ENCODE assay signal across 35 cellular contexts in genomic region chr10:52266858-52267257, GRCh38. TPM values are rescaled to one million over a fixed set of nuclear protein-coding genes. Genes with fewer than 3 reads are reported as not detected.
"Had no signal": no experiment of that assay in that cellular context is flagged by ENCODE, and none has a peak within 500 bp of the region (broad histone marks: within the 10 kb centered on the region; RNA-seq: fewer than 3 reads in every experiment).

No MANE protein-coding gene starts in this region.

- H3K36me3 ChIP-seq: adrenal gland, brain microvascular endothelial cell, cardiac muscle cell had no signal

- FAIRE-seq: astrocyte, bronchial epithelial cell had no signal

- H3K27ac ChIP-seq: adrenal gland, ascending aorta, body of pancreas, brain microvascular endothelial cell, cardiac muscle cell had no signal

- ATAC-seq: activated naive CD4-positive, alpha-beta T cell treated with anti-CD3 and anti-CD28 coated beads, Interleukin-2, amount 50 U/mL, for 72 hours; activated naive CD8-positive, alpha-beta T cell treated with anti-CD3 and anti-CD28 coated beads, Interleukin-2, amount 50 U/mL, for 24 hours; activated T-cell treated with anti-CD3 and anti-CD28 coated beads, Interleukin-2, amount 50 U/mL, for 4 hours; activated T-cell treated with anti-CD3 and anti-CD28 coated beads, Interleukin-2, amount 50 U/mL, for 72 hours; activated T-helper 17 cell treated with anti-CD3 and anti-CD28 coated beads, Interleukin-2, amount 50 U/mL, for 72 hours; body of pancreas had no signal

- H3K4me3 ChIP-seq: adrenal gland, ascending aorta, body of pancreas, cardiac muscle cell had no signal

- DNase-seq: activated effector memory CD4-positive, alpha-beta T cell treated with anti-CD3 and anti-CD28 coated beads, Interleukin-2, amount 50 U/mL, for 16 hours; activated effector memory CD4-positive, alpha-beta T cell treated with Interleukin-2 at 50 U/mL for 16 hours; activated gamma-delta T cell; activated gamma-delta T cell treated with Interleukin-2 at 50 U/mL for 16 hours; activated naive CD4-positive, alpha-beta T cell; activated naive CD4-positive, alpha-beta T cell treated with anti-CD3 and anti-CD28 coated beads for 36 hours; activated naive CD4-positive, alpha-beta T cell treated with anti-CD3 and anti-CD28 coated beads, Interleukin-2, amount 10 ng/mL, durations not matched to agents 7 days and 5 days; activated naive CD4-positive, alpha-beta T cell treated with anti-CD3 and anti-CD28 coated beads, Interleukin-2, amount 50 U/mL, for 16 hours; activated naive CD4-positive, alpha-beta T cell treated with Interleukin-2 at 50 U/mL for 16 hours; activated naive CD8-positive, alpha-beta T cell treated with anti-CD3 and anti-CD28 coated beads for 36 hours; activated naive CD8-positive, alpha-beta T cell treated with anti-CD3 and anti-CD28 coated beads, Interleukin-2, amount 10 ng/mL, durations not matched to agents 7 days and 5 days; activated naive CD8-positive, alpha-beta T cell treated with anti-CD3 and anti-CD28 coated beads, Interleukin-2, amount 50 U/mL, for 24 hours; activated T-cell treated with anti-CD3 and anti-CD28 coated beads, Interleukin-2, amount 50 U/mL, for 1 hour; activated T-cell treated with anti-CD3 and anti-CD28 coated beads, Interleukin-2, amount 50 U/mL, for 24 hours; activated T-cell treated with anti-CD3 and anti-CD28 coated beads, Interleukin-2, amount 50 U/mL, for 4 hours; activated T-cell treated with anti-CD3 and anti-CD28 coated beads, Interleukin-2, amount 50 U/mL, for 48 hours; activated T-cell treated with anti-CD3 and anti-CD28 coated beads, Interleukin-2, amount 50 U/mL, for 72 hours; adrenal gland; amniotic stem cell; amygdala; anterior cingulate cortex; aorta; body of pancreas; brain microvascular endothelial cell; caudate nucleus; central memory CD4-positive, alpha-beta T cell; cerebellar nuclear complex had no signal

- H3K4me1 ChIP-seq: adrenal gland, ascending aorta, body of pancreas had no signal

- H3K9me3 ChIP-seq: adrenal gland, ascending aorta, body of pancreas had no signal

- H3K27me3 ChIP-seq: adrenal gland, ascending aorta, body of pancreas, brain microvascular endothelial cell, cardiac muscle cell had no signal

RNA-seq across cellular contexts. Expression of gene DKK1, which starts 47.2 kb away (rescaled TPM):
- total RNA-seq: activated naive CD4-positive, alpha-beta T cell treated with anti-CD3 and anti-CD28 coated beads for 36 hours; activated naive CD4-positive, alpha-beta T cell treated with anti-CD3 and anti-CD28 coated beads, Interleukin-2, amount 50 U/mL, for 72 hours; activated naive CD8-positive, alpha-beta T cell treated with anti-CD3 and anti-CD28 coated beads for 36 hours; activated naive CD8-positive, alpha-beta T cell treated with anti-CD3 and anti-CD28 coated beads, Interleukin-2, amount 10 ng/mL, durations not matched to agents 7 days and 5 days; activated T-cell treated with anti-CD3 and anti-CD28 coated beads, Interleukin-2, amount 50 U/mL, for 72 hours; activated T-helper 1 cell treated with anti-CD3 and anti-CD28 coated beads, Interleukin-12 subunit alpha, Interleukin-12 subunit beta, Interleukin-2, Interleukin-4 antibody, amounts not matched to agents 30 ng/mL and 10 ng/mL and 1 ng/mL, durations not matched to agents 14 hours and 24 hours and 36 hours; activated T-helper 17 cell treated with anti-CD3 and anti-CD28 coated beads, Interleukin-2, amount 50 U/mL, for 72 hours; activated T-helper 2 cell treated with anti-CD3 and anti-CD28 coated beads, Interferon-gamma antibody, Interleukin-2, Interleukin-4, amounts not matched to agents 10 μg/mL and 5 μg/mL and 100 μg/mL, durations not matched to agents 14 hours and 24 hours and 36 hours; body of pancreas had no signal
